Comparison of ENCODE assay signal across 8 cellular contexts in genomic region chr12:121917950-121918678, GRCh38. TPM values are rescaled to one million over a fixed set of nuclear protein-coding genes. Genes with fewer than 3 reads are reported as not detected.
DNase-seq lines count a peak whose midpoint lies in the region; ATAC-seq and TF ChIP-seq lines count a peak whose summit lies in the region.

Gene CFAP251, plus strand, starts transcription at chr12:121918592. Its CDS starts 2,714 bp downstream, at chr12:121921306.

- ATAC-seq in GM19372 (IDR thresholded peaks at IDR 0.05; ENCODE audit: low read depth, unreplicated experiment) = peak; percentile 84

- H3K36me3 ChIP-seq in OCI-LY3 (replicated peaks; ENCODE audit: low read depth, low read length) = peaks cover 16% of the 10 kb centered on the region

- peak; percentile 77 to 97 for DNase-seq in HL-60 (ENCODE audit: low read depth in 1 of 2, low spot score in 1 of 2)
- DNase-seq in activated gamma-delta T cell (lab: John Stamatoyannopoulos, UW) = peak; percentile 97
- peak; percentile 95 for DNase-seq in germinal center (ENCODE audit: low spot score)
- DNase-seq in occipital lobe (lab: John Stamatoyannopoulos, UW) = peak; percentile 82
- peak; percentile 8 to 97 (median 77) for DNase-seq in substantia nigra (lab: John Stamatoyannopoulos, UW)

- peak within 1 kb of the TSS; percentile 89 for H3K4me2 ChIP-seq in OCI-LY3 (ENCODE audit: low read length)

- H3K9me3 ChIP-seq in OCI-LY3 (ENCODE audit: insufficient read depth, low read length) = no peaks in the 10 kb centered on the region

- H2AFZ ChIP-seq in OCI-LY3 (ENCODE audit: low read depth, low read length) = peak within 1 kb of the TSS; percentile 35; the same call in 1 of the 2 replicates

- peak; percentile 39 for TF ChIP-seq CTCF in C4-2B (conservative IDR thresholded peaks at IDR 0.05)
- peak; percentile 20 for TF ChIP-seq CTCF in HL-60 (IDR thresholded peaks at IDR 0.05; ENCODE audit: insufficient read depth, low read length)
- TF ChIP-seq CTCF in OCI-LY3 (IDR thresholded peaks at IDR 0.05; ENCODE audit: low read depth, low read length) = peak; percentile 56

- H4K20me1 ChIP-seq in OCI-LY3 (ENCODE audit: insufficient read depth, low read length) = no peaks in the 10 kb centered on the region

- H3K9ac ChIP-seq in OCI-LY3 (ENCODE audit: low read length) = peak within 1 kb of the TSS; percentile 67

- H3K79me2 ChIP-seq in OCI-LY3 (ENCODE audit: low read length) = no peaks in the 10 kb centered on the region

- no peaks in the 10 kb centered on the region for H3K27me3 ChIP-seq in HL-60 (ENCODE audit: insufficient read depth, poor library complexity, severe bottlenecking)
- no peaks in the 10 kb centered on the region for H3K27me3 ChIP-seq in OCI-LY3 (ENCODE audit: low read depth, low read length)

- peak within 1 kb of the TSS; percentile 13; the same call in 1 of the 2 replicates for H3K4me3 ChIP-seq in HL-60 (replicated peaks; ENCODE audit: insufficient read depth, low read length)
- H3K4me3 ChIP-seq in OCI-LY3 (ENCODE audit: low read length) = peak within 1 kb of the TSS; percentile 85

- H3K4me1 ChIP-seq in OCI-LY3 (ENCODE audit: low read length) = peaks cover 15% of the 10 kb centered on the region

- H3K27ac ChIP-seq in C4-2B (peak within 1 kb of the TSS; percentile 66), HL-60 (replicated peaks) (peak within 1 kb of the TSS; percentile 25), OCI-LY3 (ENCODE audit: low read length) (peak within 1 kb of the TSS; percentile 8; the same call in 1 of the 2 replicates), substantia nigra (ENCODE audit: low read depth, low read length, poor library complexity, severe bottlenecking) (no peak within 1 kb of the TSS)

RNA-seq across cellular contexts. Expression of gene CFAP251, which starts in this region (rescaled TPM):
- 9.5 TPM for total RNA-seq in occipital lobe
